In genomic region chr4:113689394-113689793, GRCh38 we compare ENCODE assay signal across 18 cellular contexts.
"Had no signal": no experiment of that assay in that cellular context is flagged by ENCODE, and none has a peak within 500 bp of the region (broad histone marks: within the 10 kb centered on the region; RNA-seq: fewer than 3 reads in every experiment).

No MANE protein-coding gene starts in this region.

- H3K9me3 ChIP-seq: ascending aorta had no signal

- ATAC-seq: activated CD4-positive, CD25-positive, alpha-beta regulatory T cell treated with anti-CD3 and anti-CD28 coated beads, Interleukin-2, amount 50 U/mL, for 24 hours; left colon; right cardiac atrium; stimulated activated effector memory CD8-positive, alpha-beta T cell treated with anti-CD3 and anti-CD28 coated beads, Interleukin-12 subunit alpha, Interleukin-12 subunit beta, amount 100 ng/mL, for 72 hours had no signal

- FAIRE-seq: small intestine had no signal

- H3K27me3 ChIP-seq: ascending aorta had no signal

- H3K27me3 Mint-ChIP-seq: progenitor cell of endocrine pancreas had no signal

- H3K4me3 ChIP-seq: ascending aorta, lung had no signal

- H3K27ac Mint-ChIP-seq: progenitor cell of endocrine pancreas; stimulated activated effector memory CD8-positive, alpha-beta T cell treated with anti-CD3 and anti-CD28 coated beads, Interleukin-12 subunit alpha, Interleukin-12 subunit beta, amount 100 ng/mL, for 72 hours; T-helper 2 cell treated with Interferon-gamma antibody and Interleukin-4, amounts not matched to agents 5 μg/mL and 100 μg/mL, for 36 hours had no signal

- DNase-seq: activated CD4-positive, alpha-beta T cell treated with anti-CD3 and anti-CD28 coated beads, Interleukin-2, amount 50 U/mL, for 48 hours; activated effector memory CD4-positive, alpha-beta T cell treated with anti-CD3 and anti-CD28 coated beads, Interleukin-2, amount 50 U/mL, for 16 hours; cortex of kidney; effector CD8-positive, alpha-beta T cell; foreskin melanocyte; head of caudate nucleus; left colon; midbrain; nucleus accumbens; right cardiac atrium; small intestine; trophoblast cell had no signal

- H3K27ac ChIP-seq: ascending aorta had no signal

- H3K9me3 Mint-ChIP-seq: stimulated activated effector memory CD8-positive, alpha-beta T cell treated with anti-CD3 and anti-CD28 coated beads, Interleukin-12 subunit alpha, Interleukin-12 subunit beta, amount 100 ng/mL, for 72 hours; T-helper 2 cell treated with Interferon-gamma antibody and Interleukin-4, amounts not matched to agents 5 μg/mL and 100 μg/mL, for 36 hours had no signal

- H3K4me3 Mint-ChIP-seq: stimulated activated effector memory CD8-positive, alpha-beta T cell treated with anti-CD3 and anti-CD28 coated beads, Interleukin-12 subunit alpha, Interleukin-12 subunit beta, amount 100 ng/mL, for 72 hours; T-helper 2 cell treated with Interferon-gamma antibody and Interleukin-4, amounts not matched to agents 5 μg/mL and 100 μg/mL, for 36 hours had no signal

- H3K36me3 ChIP-seq: ascending aorta had no signal
